In the genomic region with DNA sequence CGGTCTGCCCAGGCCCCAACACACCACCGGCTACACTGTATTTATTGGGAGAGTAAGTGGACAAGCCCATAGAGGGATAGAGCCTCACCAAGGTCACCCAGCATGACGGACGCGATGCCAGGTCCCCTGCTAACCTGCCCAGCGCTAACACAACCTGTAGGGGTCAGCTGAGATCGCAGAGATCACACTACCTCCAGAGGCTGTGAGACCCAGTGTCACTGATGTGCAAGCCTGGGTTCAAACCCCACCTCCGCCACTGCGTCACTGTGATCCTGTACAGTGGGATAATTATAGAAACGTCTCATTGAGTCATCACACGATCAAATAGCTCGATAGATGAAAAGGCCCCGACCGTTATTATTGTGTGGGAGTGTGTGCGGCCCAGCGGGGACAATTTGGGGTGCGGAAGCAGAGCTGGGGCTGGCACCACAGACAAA, we compare ENCODE assay signal across 19 cellular contexts. TPM values are rescaled to one million over a fixed set of nuclear protein-coding genes. Genes with fewer than 3 reads are reported as not detected.
DNase-seq lines count a peak whose midpoint lies in the region; ATAC-seq and TF ChIP-seq lines count a peak whose summit lies in the region.
"Had no signal": no experiment of that assay in that cellular context is flagged by ENCODE, and none has a peak within 500 bp of the region (broad histone marks: within the 10 kb centered on the region; RNA-seq: fewer than 3 reads in every experiment).

No MANE protein-coding gene starts in this region.

- in situ Hi-C loops in GM23248 (cut with MboI): no loop called here

- H2AFZ ChIP-seq in GM23248: no peak overlapping the region

- no peaks in the 10 kb centered on the region for H3K36me3 ChIP-seq in CD4-positive, CD25-positive, alpha-beta regulatory T cell (ENCODE audit: control insufficient read depth, insufficient read depth, low read length)
- no peaks in the 10 kb centered on the region for H3K36me3 ChIP-seq in GM23248 (ENCODE audit: low read depth)
- H3K36me3 ChIP-seq: BE2C, thyroid gland had no signal

- no peaks in the 10 kb centered on the region for H3F3A ChIP-seq in GM23248 (ENCODE audit: insufficient read depth)

- H3K79me2 ChIP-seq in GM23248 (ENCODE audit: insufficient read depth): no peaks in the 10 kb centered on the region

- no peak overlapping the region for H3K27ac ChIP-seq in CD4-positive, CD25-positive, alpha-beta regulatory T cell (ENCODE audit: insufficient read depth, low read length, poor library complexity, severe bottlenecking)
- H3K27ac ChIP-seq in GM23248: no peak overlapping the region
- H3K27ac ChIP-seq: skin epidermis, thyroid gland had no signal

- H3K36me3 Mint-ChIP-seq in CD4-positive, CD25-positive, alpha-beta regulatory T cell: no peaks in the 10 kb centered on the region
- H3K36me3 Mint-ChIP-seq in T-cell (no peaks in the 10 kb centered on the region), nephron (ENCODE audit: low read depth) (no peaks in the 10 kb centered on the region)

- H3K4me2 ChIP-seq in GM23248 (ENCODE audit: unreplicated experiment): no peak overlapping the region

- H3K27ac Mint-ChIP-seq in CD4-positive, CD25-positive, alpha-beta regulatory T cell: peak overlapping the region; percentile 62 to 92 (median 73)
- H3K27ac Mint-ChIP-seq in T-cell: peak overlapping the region; percentile 71 to 75
- peak overlapping the region in 2 of 3 experiments; percentile 50 to 58 for H3K27ac Mint-ChIP-seq in nephron

- peaks cover 27% of the 10 kb centered on the region for H3K4me1 ChIP-seq in CD4-positive, CD25-positive, alpha-beta regulatory T cell (ENCODE audit: control insufficient read depth, insufficient read depth, low read length, poor library complexity, severe bottlenecking)
- peaks cover 3% of the 10 kb centered on the region for H3K4me1 ChIP-seq in GM23248 (ENCODE audit: insufficient read depth)

- peaks cover 0 to 2% (median 0%) of the 10 kb centered on the region in 7 donors for H3K9me3 Mint-ChIP-seq in CD4-positive, CD25-positive, alpha-beta regulatory T cell
- no peaks in the 10 kb centered on the region for H3K9me3 Mint-ChIP-seq in T-cell
- H3K9me3 Mint-ChIP-seq in nephron: no peaks in the 10 kb centered on the region

- peak overlapping the region in 2 of 4 donors; percentile 3 to 82 for H3K4me3 Mint-ChIP-seq in CD4-positive, CD25-positive, alpha-beta regulatory T cell
- H3K4me3 Mint-ChIP-seq in T-cell (no peak overlapping the region), nephron (peak overlapping the region in 2 of 3 experiments; percentile 16 to 23)

- POLR2A ChIA-PET in T-cell (lab: Charles Lee): interaction anchor here (0.6 to 0.7 kb wide), 3 partner anchors 15 to 75 kb away, joined by 3 to 6 read pairs (median 4); no protein-coding TSS in a partner anchor

- H3K4me1 Mint-ChIP-seq in CD4-positive, CD25-positive, alpha-beta regulatory T cell: peaks cover 0 to 58% (median 20%) of the 10 kb centered on the region in 4 donors
- peaks cover 25 to 54% (median 30%) of the 10 kb centered on the region in 3 donors for H3K4me1 Mint-ChIP-seq in T-cell
- H3K4me1 Mint-ChIP-seq in nephron: peaks cover 36% of the 10 kb centered on the region

- CTCF ChIA-PET in T-cell (lab: Charles Lee): no interaction called here

- H3K9me3 ChIP-seq in CD4-positive, CD25-positive, alpha-beta regulatory T cell (ENCODE audit: control insufficient read depth in 2 of 2, low read length in 2 of 2): no peaks in the 10 kb centered on the region
- no peaks in the 10 kb centered on the region for H3K9me3 ChIP-seq in GM23248 (ENCODE audit: low read depth)
- H3K9me3 ChIP-seq: BE2C, thyroid gland had no signal

- no peak for ATAC-seq in CD4-positive, CD25-positive, alpha-beta regulatory T cell (ENCODE audit: low read depth in 2 of 2)
- ATAC-seq in T-cell (replicated peaks in 1 of 4) (no peak), sciatic nerve (no peak)

- 87 to 89% methylated on average over 17 of the region's 17 CpGs for WGBS in GM23248 (ENCODE audit: low coverage in 1 of 2, low lambda C conversion rate in 2 of 2, missing lambda C conversion rate in 2 of 2), 2 experiments

- no peak overlapping the region for H3K9ac ChIP-seq in GM23248

- TF ChIP-seq CTCF in nephron (IDR thresholded peaks at IDR 0.05; ENCODE audit: unreplicated experiment in 3 of 3): no peak

- H4K20me1 ChIP-seq in GM23248 (ENCODE audit: insufficient read depth): no peaks in the 10 kb centered on the region

- no peak overlapping the region for H3K4me3 ChIP-seq in CD4-positive, CD25-positive, alpha-beta regulatory T cell (ENCODE audit: low read depth, low read length)
- H3K4me3 ChIP-seq in GM23248: no peak overlapping the region
- H3K4me3 ChIP-seq: skin epidermis, thyroid gland had no signal

- intact Hi-C loops in sciatic nerve (cut with DNase I): loop anchor here (10.0 kb wide), 1 partner anchor 55 kb away; no protein-coding TSS in a partner anchor

- DNase-seq in CD4-positive, CD25-positive, alpha-beta regulatory T cell: peak in 2 of 3 donors; percentile 22 to 36
- DNase-seq in ELF-1 (ENCODE audit: low read depth, low spot score) (peak; percentile 26), T-cell (no peak), NCI-H1105 (lab: John Stamatoyannopoulos, UW) (no peak), GM23248 (no peak), sciatic nerve (ENCODE audit: low spot score) (no peak)
- DNase-seq: activated CD4-positive, alpha-beta T cell treated with anti-CD3 and anti-CD28 coated beads for 4 hours; activated T-cell treated with anti-CD3 and anti-CD28 coated beads, Interleukin-2, amount 50 U/mL, for 48 hours; BE2C; cerebellar nuclear complex; DMS79 treated with DMSO at 0.1 percent for 48 hours; effector memory CD4-positive, alpha-beta T cell; hippocampal formation; KBM-7; NCI-H2081 treated with DMSO at 0.1 percent for 48 hours; NCI-H82; thyroid gland had no signal

- H3K9me2 ChIP-seq in GM23248 (ENCODE audit: insufficient read depth): no peaks in the 10 kb centered on the region

- no peaks in the 10 kb centered on the region for H3K27me3 ChIP-seq in CD4-positive, CD25-positive, alpha-beta regulatory T cell (ENCODE audit: control insufficient read depth, insufficient read depth, low read length)
- no peaks in the 10 kb centered on the region for H3K27me3 ChIP-seq in GM23248 (replicated peaks; ENCODE audit: insufficient read depth)
- H3K27me3 ChIP-seq: BE2C, thyroid gland had no signal

- peaks cover 15% of the 10 kb centered on the region for H3K27me3 Mint-ChIP-seq in CD4-positive, CD25-positive, alpha-beta regulatory T cell
- H3K27me3 Mint-ChIP-seq in T-cell (no peaks in the 10 kb centered on the region), nephron (ENCODE audit: low read depth) (peaks cover 24% of the 10 kb centered on the region)

RNA-seq across cellular contexts. Expression of a gene that starts 10.6 kb away (rescaled TPM):
- 9.3 TPM for total RNA-seq in CD4-positive, CD25-positive, alpha-beta regulatory T cell
- 1 to 10 TPM; 3.1 to 4.5 (median 3.9) TPM for polyA plus RNA-seq in CD4-positive, CD25-positive, alpha-beta regulatory T cell
- total RNA-seq in T-cell: 10 to 100 TPM; 16.7 to 29.7 (median 21.5) TPM
- 4.3 and 10.1 TPM in 2 replicates for total RNA-seq in GM23248 (2014; rRNA removed; shearing (Covaris generic))
- 2.9 and 3.6 TPM in 2 replicates for polyA plus RNA-seq in GM23248 (2016; fragmentation: Nextera tagmentation; extraction: Ambion mirVana)
- total RNA-seq in sciatic nerve: 232 TPM

RNA-seq across cellular contexts. Expression of a gene that starts 22.6 kb away (rescaled TPM):
- 1,009 TPM for total RNA-seq in CD4-positive, CD25-positive, alpha-beta regulatory T cell
- 100 to 1,000 TPM; 608 to 773 (median 661) TPM for polyA plus RNA-seq in CD4-positive, CD25-positive, alpha-beta regulatory T cell
- total RNA-seq in T-cell (1,000 to 10,000 TPM in 3 of 5 donors, 100 to 1,000 TPM in 2; 777 to 1,202 (median 1,047) TPM), sciatic nerve (708 TPM)
- 254 and 337 TPM in 2 replicates for total RNA-seq in GM23248 (2014; rRNA removed; shearing (Covaris generic))
- 133 and 157 TPM in 2 replicates for polyA plus RNA-seq in GM23248 (2016; fragmentation: Nextera tagmentation; extraction: Ambion mirVana)

RNA-seq across cellular contexts. Expression of a gene that starts 54.5 kb away (rescaled TPM):
- total RNA-seq in CD4-positive, CD25-positive, alpha-beta regulatory T cell: 0.81 TPM
- under 1 TPM in 3 of 4 donors, not detected in 1; 0.21 to 0.44 (median 0.23) TPM for polyA plus RNA-seq in CD4-positive, CD25-positive, alpha-beta regulatory T cell
- 1 to 10 TPM; 2.3 to 6.3 (median 4.0) TPM for total RNA-seq in T-cell
- 69.9 and 99.3 TPM in 2 replicates for total RNA-seq in GM23248 (2014; rRNA removed; shearing (Covaris generic))
- polyA plus RNA-seq in GM23248 (2016; fragmentation: Nextera tagmentation; extraction: Ambion mirVana): 14.2 and 15.0 TPM in 2 replicates
- 74.0 TPM for total RNA-seq in sciatic nerve

Comparison
In these comparisons a context has a peak if more than half of its experiments do, and no peak if none do; other contexts are left out.
1. DNase-seq: peak in CD4-positive, CD25-positive, alpha-beta regulatory T cell (2 of 3) and ELF-1 (single experiment); none in T-cell (0 of 34), NCI-H1105 (single experiment), GM23248 (single experiment) and sciatic nerve (single experiment).
2. H3K4me3 Mint-ChIP-seq: peak in nephron (2 of 3); none in T-cell (0 of 3).
3. Peak in every context shown above with its lines, with median percentiles within 50 percentile points of each other: H3K27ac Mint-ChIP-seq.